ENCODE assay signal across 11 cellular contexts in genomic region chr17:77491921-77492445, GRCh38.
DNase-seq lines count a peak whose midpoint lies in the region; ATAC-seq and TF ChIP-seq lines count a peak whose summit lies in the region.
"Had no signal": no experiment of that assay in that cellular context is flagged by ENCODE, and none has a peak within 500 bp of the region (broad histone marks: within the 10 kb centered on the region; RNA-seq: fewer than 3 reads in every experiment).

No MANE protein-coding gene starts in this region.

- H3K9me3 Mint-ChIP-seq in activated naive CD8-positive, alpha-beta T cell (ENCODE audit: low read depth): no peaks in the 10 kb centered on the region
- H3K9me3 Mint-ChIP-seq in neural crest cell: no peaks in the 10 kb centered on the region

- H3K36me3 Mint-ChIP-seq in activated naive CD8-positive, alpha-beta T cell: no peaks in the 10 kb centered on the region
- H3K36me3 Mint-ChIP-seq in neural crest cell (ENCODE audit: low read depth): no peaks in the 10 kb centered on the region

- no peak overlapping the region for H3K4me3 ChIP-seq in GM12864 (ENCODE audit: low read depth, low read length)

- no peaks in the 10 kb centered on the region for H3K27me3 Mint-ChIP-seq in activated naive CD8-positive, alpha-beta T cell
- H3K27me3 Mint-ChIP-seq in neural crest cell (ENCODE audit: low read depth): no peaks in the 10 kb centered on the region

- H3K4me3 Mint-ChIP-seq in activated naive CD8-positive, alpha-beta T cell: no peak overlapping the region
- no peak overlapping the region for H3K4me3 Mint-ChIP-seq in neural crest cell

- TF ChIP-seq CTCF in GM12864 (IDR thresholded peaks at IDR 0.05; ENCODE audit: low read depth, low read length, missing control alignments) (no peak), neural crest cell (conservative IDR thresholded peaks at IDR 0.05) (no peak)

- peak; percentile 49 for ATAC-seq in HG03432 (IDR thresholded peaks at IDR 0.05; ENCODE audit: unreplicated experiment)
- ATAC-seq in left lobe of liver: no peak
- ATAC-seq in GM19467 (IDR thresholded peaks at IDR 0.05; ENCODE audit: unreplicated experiment): no peak
- no peak for ATAC-seq in HG03565 (IDR thresholded peaks at IDR 0.05; ENCODE audit: unreplicated experiment)
- ATAC-seq in HG02571 (IDR thresholded peaks at IDR 0.05; ENCODE audit: unreplicated experiment): no peak

- DNase-seq in GM12864 (ENCODE audit: low read depth) (peak; percentile 44), neural crest cell (ENCODE audit: low read depth, low spot score) (no peak), left lobe of liver (ENCODE audit: low spot score) (no peak)
- DNase-seq: activated CD8-positive, alpha-beta memory T cell treated with anti-CD3 and anti-CD28 coated beads for 24 hours; NCI-H2081 treated with DMSO at 0.1 percent for 48 hours; stimulated activated CD4-positive, alpha-beta T cell treated with anti-CD3 and anti-CD28 coated beads, Interleukin-12 subunit alpha, Interleukin-12 subunit beta, amount 100 ng/mL, for 4 hours had no signal

- H3K27ac Mint-ChIP-seq in activated naive CD8-positive, alpha-beta T cell: peak overlapping the region; percentile 64
- H3K27ac Mint-ChIP-seq in neural crest cell (ENCODE audit: unreplicated experiment): peak overlapping the region; percentile 35

- peaks cover 8% of the 10 kb centered on the region for H3K4me1 Mint-ChIP-seq in activated naive CD8-positive, alpha-beta T cell (ENCODE audit: low read depth)
- peaks cover 5% of the 10 kb centered on the region for H3K4me1 Mint-ChIP-seq in neural crest cell
